In genomic region chr15:99386429-99386828, GRCh38 we compare ENCODE assay signal across 1 cellular context.
TF ChIP-seq lines count a peak whose summit lies in the region.

No MANE protein-coding gene starts in this region.

TF ChIP-seq in liver, 16 proteins besides CTCF, POLR2A, EP300 and RAD21 (continued from another document):
- TF ChIP-seq ZBTB33 (IDR thresholded peaks at IDR 0.05) = no peak
- no peak for TF ChIP-seq REST (IDR thresholded peaks at IDR 0.05)
- TF ChIP-seq FOXA1 (IDR thresholded peaks at IDR 0.05) = no peak
- TF ChIP-seq RXRA (IDR thresholded peaks at IDR 0.05) = no peak
- TF ChIP-seq YY1 (IDR thresholded peaks at IDR 0.05) = no peak
- no peak for TF ChIP-seq MAX (IDR thresholded peaks at IDR 0.05)
TF ChIP-seq in liver: peak in this region for 0.
